ENCODE assay signal across 8 cellular contexts in genomic region chr2:191617589-191617988, GRCh38.
DNase-seq lines count a peak whose midpoint lies in the region; ATAC-seq and TF ChIP-seq lines count a peak whose summit lies in the region.

No MANE protein-coding gene starts in this region.

- H2BK120ac ChIP-seq in neuronal stem cell (ENCODE audit: low read depth, low read length) = no peak overlapping the region

- H3K27ac Mint-ChIP-seq in activated naive CD4-positive, alpha-beta T cell treated with anti-CD3 and anti-CD28 coated beads for 36 hours = peak overlapping the region; percentile 97
- peak overlapping the region; percentile 67 for H3K27ac Mint-ChIP-seq in stimulated activated effector memory CD8-positive, alpha-beta T cell treated with anti-CD3 and anti-CD28 coated beads, Interleukin-12 subunit alpha, Interleukin-12 subunit beta, amount 100 ng/mL, for 72 hours

- H3K9me3 Mint-ChIP-seq in activated naive CD4-positive, alpha-beta T cell treated with anti-CD3 and anti-CD28 coated beads for 36 hours = no peaks in the 10 kb centered on the region
- H3K9me3 Mint-ChIP-seq in stimulated activated effector memory CD8-positive, alpha-beta T cell treated with anti-CD3 and anti-CD28 coated beads, Interleukin-12 subunit alpha, Interleukin-12 subunit beta, amount 100 ng/mL, for 72 hours = no peaks in the 10 kb centered on the region

- peak overlapping the region; percentile 69 for H3K4me2 ChIP-seq in KMS-11
- H3K4me2 ChIP-seq in neuronal stem cell (ENCODE audit: insufficient read depth, low read length, poor library complexity, severe bottlenecking) = no peak overlapping the region

- H4K8ac ChIP-seq in neuronal stem cell (ENCODE audit: low read depth, low read length) = no peak overlapping the region

- intact Hi-C loops in activated naive CD4-positive, alpha-beta T cell treated with anti-CD3 and anti-CD28 coated beads for 36 hours (cut with micrococcal nuclease) = loop anchor here (1.0 to 5.0 kb wide), 9 partner anchors 8 to 735 kb away; partner anchors contain the start of gene GLS

- H3K36me3 Mint-ChIP-seq in activated naive CD4-positive, alpha-beta T cell treated with anti-CD3 and anti-CD28 coated beads for 36 hours (ENCODE audit: low read depth) = peaks cover 2% of the 10 kb centered on the region
- H3K36me3 Mint-ChIP-seq in stimulated activated effector memory CD8-positive, alpha-beta T cell treated with anti-CD3 and anti-CD28 coated beads, Interleukin-12 subunit alpha, Interleukin-12 subunit beta, amount 100 ng/mL, for 72 hours = no peaks in the 10 kb centered on the region

- H3K27me3 ChIP-seq in KMS-11 (ENCODE audit: insufficient read depth, low read depth) (no peaks in the 10 kb centered on the region), H7 (ENCODE audit: control insufficient read depth, insufficient read depth, low read length) (no peaks in the 10 kb centered on the region), neuronal stem cell (ENCODE audit: control insufficient read depth in 3 of 3, insufficient read depth in 3 of 3, low read depth in 1 of 3, low read length in 3 of 3) (no peaks in the 10 kb centered on the region)

- H2AFZ ChIP-seq in KMS-11 (ENCODE audit: low read depth) (peak overlapping the region; percentile 47), neuronal stem cell (ENCODE audit: low read length) (no peak overlapping the region)

- H3K4me3 ChIP-seq in GM12864 (ENCODE audit: low read depth, low read length) = no peak overlapping the region
- no peak overlapping the region for H3K4me3 ChIP-seq in KMS-11 (IDR thresholded peaks at IDR 0.05; ENCODE audit: insufficient read depth, low read depth, low read length)
- no peak overlapping the region for H3K4me3 ChIP-seq in H7 (ENCODE audit: insufficient read depth, low read depth, low read length)
- H3K4me3 ChIP-seq in neuronal stem cell (ENCODE audit: low read length in 2 of 2) = no peak overlapping the region

- H2BK12ac ChIP-seq in neuronal stem cell (ENCODE audit: low read length) = no peak overlapping the region

- H3K9ac ChIP-seq in KMS-11 (peak overlapping the region; percentile 10; the same call in 1 of the 2 replicates), neuronal stem cell (ENCODE audit: low read depth, low read length, poor library complexity) (no peak overlapping the region)

- ATAC-seq in GM21576 (IDR thresholded peaks at IDR 0.05; ENCODE audit: unreplicated experiment) = peak; percentile 96
- peak; percentile 78 for ATAC-seq in stimulated activated effector memory CD8-positive, alpha-beta T cell treated with anti-CD3 and anti-CD28 coated beads, Interleukin-12 subunit alpha, Interleukin-12 subunit beta, amount 100 ng/mL, for 72 hours

- H3K4me3 Mint-ChIP-seq in activated naive CD4-positive, alpha-beta T cell treated with anti-CD3 and anti-CD28 coated beads for 36 hours = no peak overlapping the region
- peak overlapping the region; percentile 5 for H3K4me3 Mint-ChIP-seq in stimulated activated effector memory CD8-positive, alpha-beta T cell treated with anti-CD3 and anti-CD28 coated beads, Interleukin-12 subunit alpha, Interleukin-12 subunit beta, amount 100 ng/mL, for 72 hours

- H4K91ac ChIP-seq in neuronal stem cell (ENCODE audit: low read depth, low read length, poor library complexity) = no peak overlapping the region

- no peaks in the 10 kb centered on the region for H3K79me1 ChIP-seq in neuronal stem cell (ENCODE audit: low read depth, low read length)

- H3K4me1 Mint-ChIP-seq in activated naive CD4-positive, alpha-beta T cell treated with anti-CD3 and anti-CD28 coated beads for 36 hours (ENCODE audit: low read depth) = peaks cover 68% of the 10 kb centered on the region
- peaks cover 39% of the 10 kb centered on the region for H3K4me1 Mint-ChIP-seq in stimulated activated effector memory CD8-positive, alpha-beta T cell treated with anti-CD3 and anti-CD28 coated beads, Interleukin-12 subunit alpha, Interleukin-12 subunit beta, amount 100 ng/mL, for 72 hours

- H3K14ac ChIP-seq in neuronal stem cell (ENCODE audit: low read length) = no peak overlapping the region

- TF ChIP-seq CTCF in GM12864 (IDR thresholded peaks at IDR 0.05; ENCODE audit: low read depth, low read length, missing control alignments) = no peak
- no peak for TF ChIP-seq CTCF in KMS-11 (conservative IDR thresholded peaks at IDR 0.05; ENCODE audit: low read depth, low read length)

- H3K18ac ChIP-seq in neuronal stem cell (ENCODE audit: low read length) = no peak overlapping the region

- H4K20me1 ChIP-seq in KMS-11 (ENCODE audit: insufficient read depth) = no peaks in the 10 kb centered on the region

- H3K36me3 ChIP-seq in KMS-11 (ENCODE audit: insufficient read depth) (no peaks in the 10 kb centered on the region), H7 (replicated peaks; ENCODE audit: control insufficient read depth, insufficient read depth, low read length) (no peaks in the 10 kb centered on the region), neuronal stem cell (replicated peaks in 1 of 2; ENCODE audit: control insufficient read depth in 2 of 2, insufficient read depth in 2 of 2, low read length in 2 of 2) (no peaks in the 10 kb centered on the region)

- peaks cover 41% of the 10 kb centered on the region for H3K4me1 ChIP-seq in KMS-11 (ENCODE audit: low read depth, poor library complexity, severe bottlenecking)
- H3K4me1 ChIP-seq in neuronal stem cell (ENCODE audit: control insufficient read depth in 2 of 2, insufficient read depth in 1 of 2, low read depth in 1 of 2, low read length in 2 of 2) = no peaks in the 10 kb centered on the region

- H3K27me3 Mint-ChIP-seq in activated naive CD4-positive, alpha-beta T cell treated with anti-CD3 and anti-CD28 coated beads for 36 hours (ENCODE audit: low read depth) = no peaks in the 10 kb centered on the region

- H3K27ac ChIP-seq in KMS-11 (peak overlapping the region; percentile 49), neuronal stem cell (replicated peaks; ENCODE audit: low read length) (no peak overlapping the region)

- peaks cover 0 to 2% of the 10 kb centered on the region in 2 donors for H3K9me3 ChIP-seq in neuronal stem cell (replicated peaks in 1 of 2; ENCODE audit: control insufficient read depth in 2 of 2, insufficient read depth in 1 of 2, low read depth in 1 of 2, low read length in 2 of 2)

- no peak overlapping the region for H2AK5ac ChIP-seq in neuronal stem cell (ENCODE audit: low read depth, low read length)

- CTCF ChIA-PET in activated naive CD4-positive, alpha-beta T cell treated with anti-CD3 and anti-CD28 coated beads for 36 hours (lab: Charles Lee) = interaction anchor here (1.0 to 2.9 kb wide), 8 partner anchors 16 to 74 kb away, joined by 3 to 9 read pairs (median 5); no protein-coding TSS in a partner anchor

- no peaks in the 10 kb centered on the region for H3K79me2 ChIP-seq in KMS-11 (ENCODE audit: insufficient read depth, low read depth)

- H3K23ac ChIP-seq in neuronal stem cell (ENCODE audit: low read depth, low read length, poor library complexity) = no peak overlapping the region

- H3K4ac ChIP-seq in neuronal stem cell (ENCODE audit: low read length) = no peak overlapping the region

- no CpG with 5 or more reads among the region's 4 CpGs for WGBS in neuronal stem cell (ENCODE audit: extremely low coverage in 2 of 2, insufficient read length in 2 of 2, insufficient replicate concordance in 1 of 2), 2 donors

- peak; percentile 65 for DNase-seq in GM12864 (ENCODE audit: low read depth)
- peak; percentile 79 for DNase-seq in activated naive CD4-positive, alpha-beta T cell treated with anti-CD3 and anti-CD28 coated beads for 36 hours
- DNase-seq in stimulated activated effector memory CD8-positive, alpha-beta T cell treated with anti-CD3 and anti-CD28 coated beads, Interleukin-12 subunit alpha, Interleukin-12 subunit beta, amount 100 ng/mL, for 72 hours (ENCODE audit: low spot score in 2 of 2) = peak in 1 of 2 donors; percentile 71
- no peak for DNase-seq in H7
- no peak for DNase-seq in neuronal stem cell (ENCODE audit: low spot score)
- no peak for DNase-seq in NCI-H1105 treated with DMSO at 0.1 percent for 48 hours (lab: John Stamatoyannopoulos, UW)

- H2BK15ac ChIP-seq in neuronal stem cell (ENCODE audit: low read length) = no peak overlapping the region

- H2BK5ac ChIP-seq in neuronal stem cell (ENCODE audit: low read length) = no peak overlapping the region

Comparison
In these comparisons a context has a peak if more than half of its experiments do, and no peak if none do; other contexts are left out.
1. DNase-seq: peak in GM12864 (single experiment) and activated naive CD4-positive, alpha-beta T cell treated with anti-CD3 and anti-CD28 coated beads for 36 hours (single experiment); none in H7 (single experiment), neuronal stem cell (single experiment) and NCI-H1105 treated with DMSO at 0.1 percent for 48 hours (single experiment).